ENCODE assay signal across 15 cellular contexts in genomic region chr10:23099816-23100215, GRCh38. TPM values are rescaled to one million over a fixed set of nuclear protein-coding genes. Genes with fewer than 3 reads are reported as not detected.
A peak's percentile ranks its signal among the peaks of the same experiment; 100 is the strongest.
DNase-seq lines count a peak whose midpoint lies in the region; ATAC-seq, FAIRE-seq and TF ChIP-seq lines count a peak whose summit lies in the region.
"Had no signal": no experiment of that assay in that cellular context is flagged by ENCODE, and none has a peak within 500 bp of the region (broad histone marks: within the 10 kb centered on the region; RNA-seq: fewer than 3 reads in every experiment).

No MANE protein-coding gene starts in this region.

- TF ChIP-seq EP300 in HepG2 (IDR thresholded peaks at IDR 0.05; ENCODE audit: low read depth in 2 of 2, low read length in 2 of 2) (peak in 1 of 2 experiments; percentile 44; a peak in 1 of 4 replicates), HepG2 (CRISPR knock-in tag; IDR thresholded peaks at IDR 0.05; ENCODE audit: borderline replicate concordance) (no peak)

- no peak for TF ChIP-seq CTCF in MCF 10A (IDR thresholded peaks at IDR 0.05; ENCODE audit: unreplicated experiment)
- TF ChIP-seq CTCF in breast epithelium (IDR thresholded peaks at IDR 0.05) = no peak
- no peak for TF ChIP-seq CTCF in mammary epithelial cell (conservative IDR thresholded peaks at IDR 0.05 in 1 of 2, IDR thresholded peaks at IDR 0.05 in 1 of 2; ENCODE audit: extremely low read depth in 1 of 2, insufficient read depth in 1 of 2, low read depth in 1 of 2, low read length in 2 of 2)
- TF ChIP-seq CTCF in HepG2 (CRISPR knock-in tag; IDR thresholded peaks at IDR 0.05) = no peak
- no peak for TF ChIP-seq CTCF in osteoblast (IDR thresholded peaks at IDR 0.05; ENCODE audit: extremely low read depth, low read depth, low read length)

- FAIRE-seq in HepG2 (lab: Jason Lieb, UNC) = peak; percentile 73
- no peak for FAIRE-seq in urothelium cell line (lab: Jason Lieb, UNC)

- H3K4me2 ChIP-seq in mammary epithelial cell (ENCODE audit: insufficient read depth, low read depth, low read length) (peak overlapping the region; percentile 52), HepG2 (ENCODE audit: low read depth, low read length) (peak overlapping the region; percentile 73), osteoblast (ENCODE audit: insufficient read depth, low read length) (no peak overlapping the region)

- ATAC-seq in HepG2 = peak; percentile 73
- ATAC-seq in HG03354 (IDR thresholded peaks at IDR 0.05; ENCODE audit: poor library complexity, severe bottlenecking, unreplicated experiment) = no peak
- no peak for ATAC-seq in HG03469 (IDR thresholded peaks at IDR 0.05; ENCODE audit: unreplicated experiment)
- ATAC-seq: left lung had no signal

- in situ Hi-C loops in mammary epithelial cell (cut with MboI; ENCODE audit: low sequenced_read_pairs in 2 of 2) (no loop called here), HepG2 (cut with HindIII; ENCODE audit: extremely low pct_ligation_motif_present, low pct_unique_long_range_greater_than_20kb) (no loop called here)

- CTCF ChIA-PET in MCF 10A (lab: Yijun Ruan, JAX) (interaction anchor here (0.9 kb wide), 1 partner anchor 23 kb away, joined by 3 read pairs; no protein-coding TSS in a partner anchor), mammary epithelial cell (lab: Charles Lee; ENCODE audit: low non-redundant PET) (no interaction called here), HepG2 (lab: Yijun Ruan, JAX; ENCODE audit: low intra/inter-chr PET ratio, low total read pairs) (no interaction called here)

- BruUV-seq in MCF 10A (replicated peaks; lab: Mats Ljungman, UMichigan) (no TSS peak), mammary epithelial cell (replicated peaks; lab: Mats Ljungman, UMichigan) (no TSS peak), HepG2 (replicated peaks; lab: Mats Ljungman, UMichigan) (no TSS peak)

- no peak overlapping the region for H3K4me3 Mint-ChIP-seq in MCF 10A (ENCODE audit: unreplicated experiment)

- H3K9ac ChIP-seq in mammary epithelial cell (ENCODE audit: insufficient read depth, low read length) (no peak overlapping the region), HepG2 (ENCODE audit: insufficient read depth, low read depth, low read length) (peak overlapping the region; percentile 50)

- peaks cover 6% of the 10 kb centered on the region for H3K9me3 Mint-ChIP-seq in MCF 10A (ENCODE audit: unreplicated experiment)

- intact Hi-C loops in MCF 10A (cut with micrococcal nuclease) = no loop called here
- intact Hi-C loops in breast epithelium (cut with DNase I; ENCODE audit: low total_unique reads) = no loop called here
- intact Hi-C loops in mammary epithelial cell (cut with micrococcal nuclease) = no loop called here
- intact Hi-C loops in HepG2 (cut with micrococcal nuclease; ENCODE audit: unreplicated experiment) = loop anchor here (5.0 kb wide), 1 partner anchor 57 kb away; no protein-coding TSS in a partner anchor

- no peak for TF ChIP-seq RAD21 in HepG2 (CRISPR knock-in tag; IDR thresholded peaks at IDR 0.05)

- H4K20me1 ChIP-seq in mammary epithelial cell (ENCODE audit: insufficient read depth, low read length) = no peaks in the 10 kb centered on the region
- H4K20me1 ChIP-seq in HepG2 (ENCODE audit: insufficient read depth, low read length) = no peaks in the 10 kb centered on the region
- peaks cover 20% of the 10 kb centered on the region for H4K20me1 ChIP-seq in osteoblast (ENCODE audit: insufficient read depth, low read length)

- H3K27me3 ChIP-seq in breast epithelium = no peaks in the 10 kb centered on the region
- no peaks in the 10 kb centered on the region for H3K27me3 ChIP-seq in mammary epithelial cell (ENCODE audit: insufficient read depth, low read length)
- no peaks in the 10 kb centered on the region for H3K27me3 ChIP-seq in HepG2 (ENCODE audit: control insufficient read depth in 1 of 2, insufficient read depth in 2 of 2, low read length in 2 of 2)
- no peaks in the 10 kb centered on the region for H3K27me3 ChIP-seq in osteoblast (ENCODE audit: insufficient read depth, low read length)
- H3K27me3 ChIP-seq: left lung, tibial nerve had no signal

- no peaks in the 10 kb centered on the region for H3K27me3 Mint-ChIP-seq in MCF 10A (ENCODE audit: insufficient read depth, unreplicated experiment)

- 43% methylated on average over 2 of the region's 2 CpGs for WGBS in mammary epithelial cell (ENCODE audit: low coverage, missing lambda C conversion rate)
- 29% methylated on average over 2 of the region's 2 CpGs for WGBS in HepG2 (ENCODE audit: low lambda C conversion rate)

- H3K4me1 ChIP-seq in breast epithelium (peaks cover 0 to 4% of the 10 kb centered on the region in 2 donors), mammary epithelial cell (ENCODE audit: insufficient read depth, low read length) (peaks cover 30% of the 10 kb centered on the region), HepG2 (ENCODE audit: insufficient read depth, low read length) (peaks cover 51% of the 10 kb centered on the region), osteoblast (ENCODE audit: insufficient read depth, low read length) (peaks cover 13% of the 10 kb centered on the region)

- POLR2A ChIA-PET in MCF 10A (lab: Yijun Ruan, JAX) = interaction anchor here (0.6 kb wide), 1 partner anchor 14 kb away, joined by 3 read pairs; no protein-coding TSS in a partner anchor
- POLR2A ChIA-PET in HepG2 (lab: Yijun Ruan, JAX) = interaction anchor here (0.6 to 0.9 kb wide), 2 partner anchors 87 to 501 kb away, joined by 3 read pairs; no protein-coding TSS in a partner anchor

- H3K36me3 ChIP-seq in breast epithelium = no peaks in the 10 kb centered on the region
- no peaks in the 10 kb centered on the region for H3K36me3 ChIP-seq in mammary epithelial cell (ENCODE audit: insufficient read depth, low read length)
- no peaks in the 10 kb centered on the region for H3K36me3 ChIP-seq in HepG2 (replicated peaks in 1 of 2; ENCODE audit: control insufficient read depth in 1 of 2, insufficient read depth in 2 of 2, low read length in 2 of 2)
- peaks cover 8% of the 10 kb centered on the region for H3K36me3 ChIP-seq in osteoblast (ENCODE audit: insufficient read depth, low read length)

- peaks cover 14% of the 10 kb centered on the region for H3K4me1 Mint-ChIP-seq in MCF 10A (ENCODE audit: insufficient read depth, unreplicated experiment)

- H3K79me2 ChIP-seq in mammary epithelial cell (ENCODE audit: insufficient read depth, low read length) (peaks cover 16% of the 10 kb centered on the region), HepG2 (ENCODE audit: insufficient read depth, low read length) (peaks cover 9% of the 10 kb centered on the region), osteoblast (ENCODE audit: insufficient read depth, low read length) (peaks cover 21% of the 10 kb centered on the region)

- no peak overlapping the region for H3K27ac Mint-ChIP-seq in MCF 10A (ENCODE audit: low read depth, unreplicated experiment)

- dilution Hi-C loops in mammary epithelial cell (cut with HindIII; ENCODE audit: low sequenced_read_pairs) = no loop called here

- no peak overlapping the region for H3K4me3 ChIP-seq in breast epithelium
- no peak overlapping the region for H3K4me3 ChIP-seq in mammary epithelial cell (replicated peaks in 1 of 3; ENCODE audit: insufficient read depth in 1 of 3, low read depth in 2 of 3, low read length in 3 of 3)
- H3K4me3 ChIP-seq in HepG2 (replicated peaks in 1 of 3; ENCODE audit: insufficient read depth in 1 of 3, low read depth in 2 of 3, low read length in 3 of 3) = peak overlapping the region; percentile 0 to 38 (median 19); a peak in 2 of 6 replicates
- no peak overlapping the region for H3K4me3 ChIP-seq in osteoblast (ENCODE audit: insufficient read depth, low read length)
- H3K4me3 ChIP-seq: left lung, tibial nerve had no signal

- H3K27ac ChIP-seq in breast epithelium (peak overlapping the region in 1 of 2 donors; percentile 39), mammary epithelial cell (ENCODE audit: insufficient read depth, low read depth, low read length) (no peak overlapping the region), HepG2 (ENCODE audit: extremely low read length, insufficient read depth, low read length) (peak overlapping the region; percentile 59), osteoblast (ENCODE audit: low read depth, low read length) (no peak overlapping the region)
- H3K27ac ChIP-seq: tibial nerve had no signal

- peaks cover 14% of the 10 kb centered on the region for H3K36me3 Mint-ChIP-seq in MCF 10A (ENCODE audit: insufficient read depth, unreplicated experiment)

- peak overlapping the region; percentile 79 for H2AFZ ChIP-seq in mammary epithelial cell (ENCODE audit: low read depth, low read length)
- peak overlapping the region; percentile 59 for H2AFZ ChIP-seq in HepG2 (ENCODE audit: low read length)
- H2AFZ ChIP-seq in osteoblast (ENCODE audit: low read length) = no peak overlapping the region

- TF ChIP-seq POLR2A in breast epithelium (IDR thresholded peaks at IDR 0.05) = no peak
- no peak for TF ChIP-seq POLR2A in HepG2 (IDR thresholded peaks at IDR 0.05; ENCODE audit: insufficient read depth in 1 of 2, low read depth in 2 of 2, low read length in 2 of 2)

- peak; percentile 3 for DNase-seq in MCF 10A (ENCODE audit: unreplicated experiment)
- DNase-seq in breast epithelium (ENCODE audit: low spot score in 2 of 2) = no peak
- peak; percentile 42 for DNase-seq in mammary epithelial cell
- peak; percentile 85 for DNase-seq in HepG2 (ENCODE audit: low spot score)
- peak; percentile 45 for DNase-seq in urothelium cell line (ENCODE audit: low spot score)
- DNase-seq in osteoblast (ENCODE audit: insufficient read length, low spot score, missing footprints) = no peak
- DNase-seq: activated T-cell treated with anti-CD3 and anti-CD28 coated beads for 4 hours; anterior cingulate cortex; effector CD8-positive, alpha-beta T cell; left lung; NCI-H2081 treated with DMSO at 0.1 percent for 48 hours; nucleus accumbens had no signal

- peaks cover 4 to 7% of the 10 kb centered on the region in 2 donors for H3K9me3 ChIP-seq in breast epithelium
- no peaks in the 10 kb centered on the region for H3K9me3 ChIP-seq in mammary epithelial cell (replicated peaks; ENCODE audit: insufficient read depth, low read length)
- H3K9me3 ChIP-seq in HepG2 (ENCODE audit: low read length) = peaks cover 4% of the 10 kb centered on the region; the same call in 1 of the 2 replicates
- no peaks in the 10 kb centered on the region for H3K9me3 ChIP-seq in osteoblast (ENCODE audit: low read depth, low read length)
- H3K9me3 ChIP-seq: left lung, tibial nerve had no signal

RNA-seq across cellular contexts. Expression of gene MSRB2, which starts 4.4 kb away (rescaled TPM):
- total RNA-seq in MCF 10A (2022) (19.0 TPM in 2 replicates), breast epithelium (10 to 100 TPM; 19.0 to 31.5 (median 24.9) TPM), mammary epithelial cell (10 to 100 TPM in 1 of 2 donors, 1 to 10 TPM in 1; 7.8 to 20.9 TPM), HepG2 (2016; rRNA removed; fragmentation: Illumina TruSeq; extraction: Trizol) (5.2 and 8.3 TPM in 2 replicates), osteoblast (6.9 and 10.6 TPM in 2 replicates)
- polyA plus RNA-seq in mammary epithelial cell (15.7 TPM), HepG2 (2011; rRNA removed) (22.1 and 23.3 TPM in 2 replicates)
- polyA minus RNA-seq in mammary epithelial cell = 19.2 TPM
- 2.9 and 3.6 TPM in 2 replicates for total RNA-seq in HepG2 (2016; cell fraction: cytosol; rRNA removed; fragmentation: Illumina TruSeq; extraction: Trizol; ENCODE audit: low read depth)
- total RNA-seq in HepG2 (2016; cell fraction: insoluble cytoplasmic fraction; rRNA removed; fragmentation: Illumina TruSeq; extraction: Trizol) = 6.5 and 7.4 TPM in 2 replicates
- total RNA-seq in HepG2 (2016; cell fraction: membrane; rRNA removed; fragmentation: Illumina TruSeq; extraction: Trizol) = 5.4 and 7.8 TPM in 2 replicates
- total RNA-seq in HepG2 (2016; cell fraction: nucleus; rRNA removed; fragmentation: Illumina TruSeq; extraction: Trizol) = 3.2 and 6.3 TPM in 2 replicates
- 13.6 and 15.3 TPM in 2 replicates for polyA plus RNA-seq in HepG2 (2011; cell fraction: cytosol; rRNA removed)
- 7.6 and 10.5 TPM in 2 replicates for polyA plus RNA-seq in HepG2 (2011; cell fraction: nucleus; rRNA removed)
- 11.5 and 14.6 TPM in 2 replicates for polyA plus RNA-seq in HepG2 (2012)
- polyA plus RNA-seq in HepG2 (2016; cell fraction: cytosol; fragmentation: Illumina TruSeq; extraction: Trizol; ENCODE audit: low read depth) = 6.2 and 9.1 TPM in 2 replicates
- 7.0 and 7.6 TPM in 2 replicates for polyA plus RNA-seq in HepG2 (2016; cell fraction: insoluble cytoplasmic fraction; fragmentation: Illumina TruSeq; extraction: Trizol; ENCODE audit: low read depth)
- 7.7 and 12.3 TPM in 2 replicates for polyA plus RNA-seq in HepG2 (2016; cell fraction: membrane; fragmentation: Illumina TruSeq; extraction: Trizol; ENCODE audit: low read depth)
- polyA plus RNA-seq in HepG2 (2016; cell fraction: nucleus; fragmentation: Illumina TruSeq; extraction: Trizol; ENCODE audit: insufficient read depth, low read depth) = 11.1 and 15.3 TPM in 2 replicates
- polyA minus RNA-seq in HepG2 (2011; rRNA and poly(A)+ RNA removed; ENCODE audit: low replicate concordance) = 9.2 and 16.2 TPM in 2 replicates
- polyA minus RNA-seq in HepG2 (2011; cell fraction: cytosol; rRNA and poly(A)+ RNA removed) = 2.2 and 6.8 TPM in 2 replicates
- polyA minus RNA-seq in HepG2 (2011; cell fraction: nucleus; rRNA and poly(A)+ RNA removed) = 0.90 and 3.7 TPM in 2 replicates

Comparison
In these comparisons a context has a peak if more than half of its experiments do, and no peak if none do; other contexts are left out.
1. DNase-seq: peak in MCF 10A (single experiment), mammary epithelial cell (single experiment), HepG2 (single experiment) and urothelium cell line (single experiment); none in breast epithelium (0 of 2) and osteoblast (single experiment).
2. H3K4me3 ChIP-seq: peak in HepG2 (3 of 3); none in breast epithelium (0 of 3), mammary epithelial cell (0 of 3) and osteoblast (single experiment).